In the genomic region with DNA sequence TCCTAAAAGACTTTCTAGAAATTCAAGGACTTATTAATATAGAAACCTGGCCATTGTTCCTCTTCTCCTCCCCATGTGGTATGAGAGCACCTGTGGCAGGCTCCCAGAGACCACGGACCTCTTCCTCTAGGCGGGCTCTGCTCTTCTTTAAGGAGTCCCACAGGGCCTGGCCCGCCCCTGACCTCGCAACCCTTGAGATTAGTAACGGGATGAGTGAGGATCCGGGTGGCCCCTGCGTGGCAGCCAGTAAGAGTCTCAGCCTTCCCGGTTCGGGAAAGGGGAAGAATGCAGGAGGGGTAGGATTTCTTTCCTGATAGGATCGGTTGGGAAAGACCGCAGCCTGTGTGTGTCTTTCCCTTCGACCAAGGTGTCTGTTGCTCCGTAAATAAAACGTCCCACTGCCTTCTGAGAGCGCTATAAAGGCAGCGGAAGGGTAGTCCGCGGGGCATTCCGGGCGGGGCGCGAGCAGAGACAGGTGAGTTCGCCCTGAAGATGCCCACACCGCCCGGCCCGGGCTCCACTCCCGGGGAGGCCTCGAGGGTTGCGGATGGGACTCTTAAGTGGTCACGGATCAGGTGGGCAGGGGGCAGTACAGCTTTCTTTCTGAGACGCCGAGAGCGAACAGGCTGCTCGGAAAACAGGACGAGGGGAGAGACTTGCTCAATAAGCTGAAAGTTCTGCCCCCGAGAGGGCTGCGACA, we compare ENCODE assay signal across 8 cellular contexts. TPM values are rescaled to one million over a fixed set of nuclear protein-coding genes. Genes with fewer than 3 reads are reported as not detected.
DNase-seq lines count a peak whose midpoint lies in the region; TF ChIP-seq lines count a peak whose summit lies in the region.

Gene SLC26A4 (plus strand): TSS at position 448 of the 700 bp plus-strand sequence. CDS start 814 bp downstream, outside the sequence.

- H3K4me3 ChIP-seq in neuron (ENCODE audit: low read length): peak within 1 kb of the TSS; percentile 44

- peaks cover 19% of the 10 kb centered on the region for H3K4me1 ChIP-seq in neuron (ENCODE audit: insufficient read depth, low read length)

- H2AFZ ChIP-seq in neuron (ENCODE audit: low read depth, low read length): peak within 1 kb of the TSS; percentile 83

- peaks cover 25% of the 10 kb centered on the region for H3K4me1 Mint-ChIP-seq in HFFc6 (ENCODE audit: low read depth)

- no peaks in the 10 kb centered on the region for H3K9me3 Mint-ChIP-seq in HFFc6

- peaks cover 60% of the 10 kb centered on the region for H3K27me3 ChIP-seq in neuron (ENCODE audit: insufficient read depth, low read length)

- peak within 1 kb of the TSS; percentile 85 for H3K4me3 Mint-ChIP-seq in HFFc6

- DNase-seq in Daoy (ENCODE audit: low read depth) (peak; percentile 22), HFFc6 (no peak), erythroblast (lab: John Stamatoyannopoulos, UW) (peak; percentile 33), NCI-H128 (lab: John Stamatoyannopoulos, UW; ENCODE audit: unreplicated experiment) (no peak), NCI-H774 (lab: John Stamatoyannopoulos, UW) (no peak), cortex of kidney (lab: John Stamatoyannopoulos, UW) (no peak)
- DNase-seq in activated CD4-positive, CD25-positive, alpha-beta regulatory T cell treated with anti-CD3 and anti-CD28 coated beads, Interleukin-2, amount 50 U/mL, for 72 hours: peak; percentile 33

- H3K27ac Mint-ChIP-seq in HFFc6: peak within 1 kb of the TSS; percentile 20; the same call in 1 of the 2 replicates

- peaks cover 8% of the 10 kb centered on the region for H3K27me3 Mint-ChIP-seq in HFFc6 (ENCODE audit: insufficient read depth)

- H3K9me3 ChIP-seq in neuron (ENCODE audit: low read length): no peaks in the 10 kb centered on the region

- no peaks in the 10 kb centered on the region for H3K36me3 Mint-ChIP-seq in HFFc6 (ENCODE audit: low read depth)

- TF ChIP-seq POLR2A in erythroblast (IDR thresholded peaks at IDR 0.05; ENCODE audit: low read length): no peak

- TF ChIP-seq CTCF in HFFc6 (IDR thresholded peaks at IDR 0.05): no peak

- H3K36me3 ChIP-seq in neuron (ENCODE audit: insufficient read depth, low read length): no peaks in the 10 kb centered on the region

RNA-seq across cellular contexts. Expression of gene SLC26A4, which starts in this region (rescaled TPM):
- 1.4 and 6.8 TPM in 2 replicates for total RNA-seq in Daoy (2014; rRNA removed; shearing (Covaris generic))
- total RNA-seq in HFFc6 (2021; fragmentation: NEBNext Ultra II Directional; extraction: Animal tissue kit (Norgen Biotek cat#: 25700)): under 1 TPM in 5 of 6 experiments, not detected in 1; 0.18 to 0.63 (median 0.21) TPM

Comparison
In these comparisons a context has a peak if more than half of its experiments do, and no peak if none do; other contexts are left out.
1. DNase-seq: peak in Daoy (single experiment), activated CD4-positive, CD25-positive, alpha-beta regulatory T cell treated with anti-CD3 and anti-CD28 coated beads, Interleukin-2, amount 50 U/mL, for 72 hours (single experiment) and erythroblast (2 of 2); none in HFFc6 (single experiment), NCI-H128 (single experiment), NCI-H774 (single experiment) and cortex of kidney (single experiment).